Comparison of ENCODE assay signal across 8 cellular contexts in the genomic region with DNA sequence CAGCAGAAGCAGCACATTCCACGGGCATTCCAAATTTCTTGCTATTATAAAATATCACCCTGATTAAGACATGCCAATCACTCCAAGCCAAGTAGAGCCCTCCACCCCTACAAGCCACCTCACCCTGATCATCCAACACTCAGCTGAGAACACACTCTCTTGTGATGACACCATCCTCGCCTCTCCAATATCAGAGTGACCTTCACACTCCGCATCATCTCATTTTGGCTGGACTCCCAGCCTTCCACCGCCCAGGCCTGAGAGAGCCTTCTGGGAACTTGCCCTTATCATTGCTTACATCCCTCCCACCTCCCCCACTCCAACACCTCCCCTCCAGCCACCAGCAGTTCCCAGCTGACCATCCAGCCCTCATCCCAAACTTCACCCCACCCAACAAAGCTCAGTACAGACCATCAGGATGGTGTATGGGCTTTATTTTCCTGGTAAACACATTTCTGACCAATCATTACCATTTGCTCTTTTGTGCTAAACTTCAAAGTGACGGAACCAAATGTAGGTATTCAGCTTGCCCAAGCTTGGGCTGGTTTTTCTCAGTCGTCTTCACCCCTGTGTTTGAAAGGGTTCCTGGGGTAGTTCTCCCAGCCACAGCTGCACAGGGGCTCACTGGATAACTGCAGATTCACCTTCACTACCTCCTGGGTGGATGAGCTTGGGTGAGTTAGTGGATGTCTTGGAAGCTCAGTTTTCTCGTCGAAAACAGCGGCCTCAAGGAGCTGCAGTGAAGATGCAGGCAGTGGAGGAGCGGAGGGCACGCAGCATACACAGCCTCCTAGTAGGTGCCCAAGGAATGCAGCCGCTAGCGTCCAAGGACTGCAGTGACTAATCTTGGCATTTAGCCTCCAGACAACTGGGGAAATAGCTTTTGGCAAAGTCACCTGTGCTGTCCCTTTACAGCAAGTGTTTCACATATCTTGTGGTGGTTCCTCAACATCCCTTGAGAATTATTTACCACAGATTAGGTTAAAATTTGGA.
DNase-seq lines count a peak whose midpoint lies in the region; ATAC-seq and TF ChIP-seq lines count a peak whose summit lies in the region.

No MANE protein-coding gene starts in this region.

- H4K20me1 ChIP-seq in SK-N-SH (ENCODE audit: insufficient read depth), result no peaks in the 10 kb centered on the region

- peak overlapping the region; percentile 44; the same call in 1 of the 2 replicates for H2AFZ ChIP-seq in SK-N-SH (ENCODE audit: low read depth)

- H3K79me2 ChIP-seq in SK-N-SH (ENCODE audit: insufficient read depth), result no peaks in the 10 kb centered on the region

- peak overlapping the region; percentile 68; the same call in 1 of the 2 replicates for H3K9ac ChIP-seq in SK-N-SH

- no peak for TF ChIP-seq RAD21 in SK-N-SH (IDR thresholded peaks at IDR 0.05; ENCODE audit: low read length)

- peak; percentile 68 for ATAC-seq in foreskin keratinocyte
- peak; percentile 91 to 95 (median 92) for ATAC-seq in psoas muscle
- no peak for ATAC-seq in HG03520 (IDR thresholded peaks at IDR 0.05; ENCODE audit: unreplicated experiment)

- intact Hi-C loops in psoas muscle (cut with DNase I), result loop anchor here in 1 of 2 donors (5.0 to 10.0 kb wide), 2 partner anchors 215 to 322 kb away; no protein-coding TSS in a partner anchor

- WGBS in SK-N-SH (ENCODE audit: low lambda C conversion rate), result 42% methylated on average over 10 of the region's 13 CpGs
- WGBS in psoas muscle, 3 donors, result 39 to 58% (median 40%) methylated on average over 13 of the region's 13 CpGs

- H3K27ac ChIP-seq in SK-N-SH (ENCODE audit: low read depth in 2 of 2, low read length in 1 of 2), result peak overlapping the region; percentile 50 to 89; a peak in 3 of 4 replicates
- no peak overlapping the region for H3K27ac ChIP-seq in foreskin keratinocyte
- H3K27ac ChIP-seq in psoas muscle, result peak overlapping the region; percentile 56

- CTCF ChIA-PET in SK-N-SH (lab: Yijun Ruan, JAX), result interaction anchor here (1.1 kb wide), 1 partner anchor 224 kb away, joined by 4 read pairs; a partner anchor contains a TSS

- H3F3A ChIP-seq in SK-N-SH (replicated peaks; ENCODE audit: insufficient read depth), result peaks cover 20% of the 10 kb centered on the region

- DNase-seq in GM03348 (ENCODE audit: low spot score), result peak; percentile 86
- DNase-seq in SK-N-SH, result peak; percentile 53
- DNase-seq in foreskin keratinocyte, result peak; percentile 49 to 72
- DNase-seq in psoas muscle, result peak; percentile 59 to 80
- DNase-seq in NCI-H146 treated with DMSO at 0.1 percent for 48 hours (lab: John Stamatoyannopoulos, UW; ENCODE audit: unreplicated experiment), result no peak
- DNase-seq in stimulated activated CD4-positive, alpha-beta T cell treated with anti-CD3 and anti-CD28 coated beads, Interleukin-4, amount 100 ng/mL, for 4 hours, result no peak
- no peak for DNase-seq in NCI-H187 (lab: John Stamatoyannopoulos, UW)

- H3K4me1 ChIP-seq in SK-N-SH (ENCODE audit: control insufficient read depth in 1 of 2, insufficient read depth in 2 of 2, low read depth in 1 of 2, low read length in 1 of 2) (peaks cover 17 to 19% of the 10 kb centered on the region in 2 experiments; a peak in 2 of 4 replicates), foreskin keratinocyte (peaks cover 12% of the 10 kb centered on the region), psoas muscle (peaks cover 35% of the 10 kb centered on the region)

- POLR2A ChIA-PET in SK-N-SH (lab: Yijun Ruan, JAX), result no interaction called here

- H3K4me2 ChIP-seq in SK-N-SH, result peak overlapping the region; percentile 80

- H3K9me3 ChIP-seq in SK-N-SH (no peaks in the 10 kb centered on the region), psoas muscle (no peaks in the 10 kb centered on the region)

- H3K27me3 ChIP-seq in SK-N-SH (ENCODE audit: insufficient read depth), result no peaks in the 10 kb centered on the region
- no peaks in the 10 kb centered on the region for H3K27me3 ChIP-seq in foreskin keratinocyte
- peaks cover 0 to 1% (median 0%) of the 10 kb centered on the region in 3 donors for H3K27me3 ChIP-seq in psoas muscle (ENCODE audit: insufficient read depth in 3 of 3, low read length in 2 of 3)

- TF ChIP-seq CTCF in SK-N-SH (IDR thresholded peaks at IDR 0.05) (0 out of 2 replicates have a peak, but pooled peaks have one; percentile 8), foreskin keratinocyte (conservative IDR thresholded peaks at IDR 0.05) (no peak), psoas muscle (IDR thresholded peaks at IDR 0.05) (no peak)

- 0 out of 4 replicates have a peak overlapping the region, but pooled peaks of 1 of the 2 experiments have one; percentile 36 for H3K4me3 ChIP-seq in SK-N-SH (ENCODE audit: low read depth in 2 of 2, low read length in 1 of 2)
- no peak overlapping the region for H3K4me3 ChIP-seq in psoas muscle

- H3K36me3 ChIP-seq in SK-N-SH (replicated peaks in 1 of 2; ENCODE audit: control insufficient read depth in 1 of 2, insufficient read depth in 2 of 2, low read length in 1 of 2) (no peaks in the 10 kb centered on the region), psoas muscle (ENCODE audit: insufficient read depth in 1 of 2, low read depth in 1 of 2) (no peaks in the 10 kb centered on the region)

- H3K9me2 ChIP-seq in SK-N-SH, result no peaks in the 10 kb centered on the region

- TF ChIP-seq EP300 in SK-N-SH (IDR thresholded peaks at IDR 0.05; ENCODE audit: borderline replicate concordance in 1 of 2, low read depth in 1 of 2, low read length in 1 of 2), result peak in 1 of 2 experiments; percentile 83; a peak in 2 of 4 replicates

TF ChIP-seq in SK-N-SH, 30 proteins besides CTCF, POLR2A, EP300 and RAD21 (continues in another document):
- TF ChIP-seq TCF12 (IDR thresholded peaks at IDR 0.05) (peak; percentile 89), YY1 (IDR thresholded peaks at IDR 0.05; ENCODE audit: low read depth) (no peak), MEF2A (IDR thresholded peaks at IDR 0.05; ENCODE audit: borderline replicate concordance, low read depth) (no peak), SIN3A (IDR thresholded peaks at IDR 0.05; ENCODE audit: borderline replicate concordance, low read depth, low read length) (no peak), TEAD4 (IDR thresholded peaks at IDR 0.05; ENCODE audit: borderline replicate concordance, insufficient read depth) (peak; percentile 95), POLR2AphosphoS5 (IDR thresholded peaks at IDR 0.05; ENCODE audit: low read depth, low read length) (peak; percentile 47; the same call in 1 of the 2 replicates), SMC3 (IDR thresholded peaks at IDR 0.05; ENCODE audit: low read depth, low read length) (no peak), FOSL2 (IDR thresholded peaks at IDR 0.05; ENCODE audit: borderline replicate concordance, low read depth) (peak; percentile 94), RCOR1 (IDR thresholded peaks at IDR 0.05; ENCODE audit: low read length) (no peak), JUND (IDR thresholded peaks at IDR 0.05) (peak; percentile 87), RXRA (IDR thresholded peaks at IDR 0.05; ENCODE audit: borderline replicate concordance, low read depth) (peak; percentile 60; the same call in 1 of the 2 replicates), FOXJ3 (CRISPR knock-in tag; IDR thresholded peaks at IDR 0.05) (no peak), GABPA (IDR thresholded peaks at IDR 0.05; ENCODE audit: low read depth) (no peak), NFIC (IDR thresholded peaks at IDR 0.05; ENCODE audit: borderline replicate concordance) (peak; percentile 97), RFX5 (IDR thresholded peaks at IDR 0.05; ENCODE audit: low read length) (no peak)
- TF ChIP-seq, protein P1, sequence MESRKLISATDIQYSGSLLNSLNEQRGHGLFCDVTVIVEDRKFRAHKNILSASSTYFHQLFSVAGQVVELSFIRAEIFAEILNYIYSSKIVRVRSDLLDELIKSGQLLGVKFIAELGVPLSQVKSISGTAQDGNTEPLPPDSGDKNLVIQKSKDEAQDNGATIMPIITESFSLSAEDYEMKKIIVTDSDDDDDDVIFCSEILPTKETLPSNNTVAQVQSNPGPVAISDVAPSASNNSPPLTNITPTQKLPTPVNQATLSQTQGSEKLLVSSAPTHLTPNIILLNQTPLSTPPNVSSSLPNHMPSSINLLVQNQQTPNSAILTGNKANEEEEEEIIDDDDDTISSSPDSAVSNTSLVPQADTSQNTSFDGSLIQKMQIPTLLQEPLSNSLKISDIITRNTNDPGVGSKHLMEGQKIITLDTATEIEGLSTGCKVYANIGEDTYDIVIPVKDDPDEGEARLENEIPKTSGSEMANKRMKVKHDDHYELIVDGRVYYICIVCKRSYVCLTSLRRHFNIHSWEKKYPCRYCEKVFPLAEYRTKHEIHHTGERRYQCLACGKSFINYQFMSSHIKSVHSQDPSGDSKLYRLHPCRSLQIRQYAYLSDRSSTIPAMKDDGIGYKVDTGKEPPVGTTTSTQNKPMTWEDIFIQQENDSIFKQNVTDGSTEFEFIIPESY (IDR thresholded peaks at IDR 0.05; ENCODE audit: borderline replicate concordance, low read depth), result peak; percentile 52; the same call in 1 of the 2 replicates
- TF ChIP-seq, protein P2, sequence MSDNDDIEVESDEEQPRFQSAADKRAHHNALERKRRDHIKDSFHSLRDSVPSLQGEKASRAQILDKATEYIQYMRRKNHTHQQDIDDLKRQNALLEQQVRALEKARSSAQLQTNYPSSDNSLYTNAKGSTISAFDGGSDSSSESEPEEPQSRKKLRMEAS (IDR thresholded peaks at IDR 0.05; ENCODE audit: low read depth), result peak; percentile 73; the same call in 1 of the 2 replicates

Comparison
In these comparisons a context has a peak if more than half of its experiments do, and no peak if none do; other contexts are left out.
1. DNase-seq: peak in GM03348 (single experiment), SK-N-SH (single experiment), foreskin keratinocyte (2 of 2) and psoas muscle (2 of 2); none in NCI-H146 treated with DMSO at 0.1 percent for 48 hours (single experiment), stimulated activated CD4-positive, alpha-beta T cell treated with anti-CD3 and anti-CD28 coated beads, Interleukin-4, amount 100 ng/mL, for 4 hours (0 of 2) and NCI-H187 (0 of 2).